ENCODE assay signal across 1 cellular context in genomic region chr11:11844272-11844671, GRCh38.
TF ChIP-seq lines count a peak whose summit lies in the region.

No MANE protein-coding gene starts in this region.

TF ChIP-seq in K562, 482 proteins besides CTCF, POLR2A, EP300 and RAD21:
- peak; percentile 79 for TF ChIP-seq HMBOX1 (IDR thresholded peaks at IDR 0.05)
- 0 out of 2 replicates have a peak, but pooled peaks have one; percentile 6 for TF ChIP-seq ESRRA (IDR thresholded peaks at IDR 0.05; ENCODE audit: borderline replicate concordance, low read depth)
- no peak for TF ChIP-seq POU5F1 (IDR thresholded peaks at IDR 0.05; ENCODE audit: borderline replicate concordance, low read depth, low read length, partially characterized antibody)
- no peak for TF ChIP-seq KLF1 (tag; IDR thresholded peaks at IDR 0.05)
- TF ChIP-seq ZNF740 (CRISPR knock-in tag; IDR thresholded peaks at IDR 0.05): no peak
- 0 out of 4 replicates have a peak, but pooled peaks of 1 of the 2 experiments have one; percentile 5 for TF ChIP-seq ZNF740 (tag; IDR thresholded peaks at IDR 0.05)
- TF ChIP-seq ZBTB5 (IDR thresholded peaks at IDR 0.05): no peak
- 0 out of 2 replicates have a peak, but pooled peaks have one; percentile 40 for TF ChIP-seq ZNF512 (tag; IDR thresholded peaks at IDR 0.05)
